9 cellular contexts compared by ENCODE assay signal in genomic region chr3:133663569-133664313, GRCh38. TPM values are rescaled to one million over a fixed set of nuclear protein-coding genes. Genes with fewer than 3 reads are reported as not detected.
DNase-seq lines count a peak whose midpoint lies in the region; ATAC-seq, FAIRE-seq and TF ChIP-seq lines count a peak whose summit lies in the region.
"Had no signal": no experiment of that assay in that cellular context is flagged by ENCODE, and none has a peak within 500 bp of the region (broad histone marks: within the 10 kb centered on the region; RNA-seq: fewer than 3 reads in every experiment).

No MANE protein-coding gene starts in this region.

- H3K36me3 ChIP-seq in GM23338 (ENCODE audit: insufficient read depth) (no peaks in the 10 kb centered on the region; the same call in 1 of the 2 replicates), PC-9 (ENCODE audit: low read depth) (peaks cover 2% of the 10 kb centered on the region; the same call in 1 of the 2 replicates), astrocyte (ENCODE audit: insufficient read depth, low read length) (peaks cover 3% of the 10 kb centered on the region)

- DNase-seq in activated naive CD4-positive, alpha-beta T cell treated with anti-CD3 and anti-CD28 coated beads for 36 hours: peak; percentile 17
- no peak for DNase-seq in activated naive CD4-positive, alpha-beta T cell treated with anti-CD3 and anti-CD28 coated beads, Interleukin-2, amount 50 U/mL, for 16 hours
- DNase-seq in GM23338 (ENCODE audit: low spot score) (peak; percentile 95), PC-9 (peak; percentile 11 to 49), astrocyte (ENCODE audit: low read depth) (peak; percentile 27), iPS DF 4.7 (ENCODE audit: extremely low read depth, low spot score) (peak; percentile 56)

- no peaks in the 10 kb centered on the region for H3K9me3 ChIP-seq in PC-9 (ENCODE audit: insufficient read depth, low read depth)
- no peaks in the 10 kb centered on the region for H3K9me3 ChIP-seq in astrocyte (ENCODE audit: insufficient read depth, low read depth, low read length)

- H3K4me3 ChIP-seq in GM23338 (no peak overlapping the region), PC-9 (no peak overlapping the region), astrocyte (ENCODE audit: insufficient read depth, low read depth, low read length) (no peak overlapping the region)

- peaks cover 14% of the 10 kb centered on the region for H3K36me3 Mint-ChIP-seq in activated naive CD4-positive, alpha-beta T cell treated with anti-CD3 and anti-CD28 coated beads for 36 hours (ENCODE audit: low read depth)
- H3K36me3 Mint-ChIP-seq in GM23338 (ENCODE audit: low read depth) (peaks cover 6% of the 10 kb centered on the region; the same call in 2 of the 3 replicates), astrocyte (ENCODE audit: low read depth, unreplicated experiment) (no peaks in the 10 kb centered on the region)
- H3K36me3 Mint-ChIP-seq in stimulated activated naive CD8-positive, alpha-beta T cell treated with anti-CD3 and anti-CD28 coated beads, Interleukin-15, Interleukin-2, amounts not matched to agents 100 ng/mL and 50 ng/mL, for 24 hours (ENCODE audit: low read depth): peaks cover 24% of the 10 kb centered on the region

- POLR2A ChIA-PET in PC-9 (lab: Charles Lee; ENCODE audit: unreplicated experiment): no interaction called here

- H4K20me1 ChIP-seq in GM23338 (replicated peaks; ENCODE audit: insufficient read depth) (peaks cover 3% of the 10 kb centered on the region; the same call in 1 of the 2 replicates), PC-9 (ENCODE audit: insufficient read depth) (no peaks in the 10 kb centered on the region; the same call in 1 of the 2 replicates), astrocyte (ENCODE audit: insufficient read depth, low read length) (no peaks in the 10 kb centered on the region)

- no peaks in the 10 kb centered on the region for H3K9me3 Mint-ChIP-seq in activated naive CD4-positive, alpha-beta T cell treated with anti-CD3 and anti-CD28 coated beads for 36 hours
- H3K9me3 Mint-ChIP-seq in GM23338: no peaks in the 10 kb centered on the region
- H3K9me3 Mint-ChIP-seq in astrocyte (ENCODE audit: unreplicated experiment): no peaks in the 10 kb centered on the region
- H3K9me3 Mint-ChIP-seq in stimulated activated naive CD8-positive, alpha-beta T cell treated with anti-CD3 and anti-CD28 coated beads, Interleukin-15, Interleukin-2, amounts not matched to agents 100 ng/mL and 50 ng/mL, for 24 hours: no peaks in the 10 kb centered on the region

- CTCF ChIA-PET in activated naive CD4-positive, alpha-beta T cell treated with anti-CD3 and anti-CD28 coated beads for 36 hours (lab: Charles Lee): interaction anchor here (0.6 to 1.5 kb wide), 9 partner anchors 10 to 475 kb away, joined by 3 to 7 read pairs (median 3); no protein-coding TSS in a partner anchor
- CTCF ChIA-PET in PC-9 (lab: Charles Lee): interaction anchor here (0.9 kb wide), 1 partner anchor 19 kb away, joined by 3 read pairs; no protein-coding TSS in a partner anchor

- H3K9me2 ChIP-seq in GM23338 (ENCODE audit: insufficient read depth): no peaks in the 10 kb centered on the region
- no peaks in the 10 kb centered on the region for H3K9me2 ChIP-seq in PC-9 (ENCODE audit: insufficient read depth)

- H3K79me2 ChIP-seq in GM23338 (replicated peaks; ENCODE audit: insufficient read depth) (peaks cover 27% of the 10 kb centered on the region), PC-9 (ENCODE audit: low read depth) (peaks cover 28% of the 10 kb centered on the region), astrocyte (ENCODE audit: insufficient read depth, low read length) (peaks cover 42% of the 10 kb centered on the region)

- peak overlapping the region; percentile 73 for H3K27ac Mint-ChIP-seq in activated naive CD4-positive, alpha-beta T cell treated with anti-CD3 and anti-CD28 coated beads for 36 hours
- H3K27ac Mint-ChIP-seq in GM23338 (no peak overlapping the region), astrocyte (ENCODE audit: unreplicated experiment) (no peak overlapping the region)
- H3K27ac Mint-ChIP-seq in stimulated activated naive CD8-positive, alpha-beta T cell treated with anti-CD3 and anti-CD28 coated beads, Interleukin-15, Interleukin-2, amounts not matched to agents 100 ng/mL and 50 ng/mL, for 24 hours: peak overlapping the region; percentile 13

- no peak overlapping the region for H3K9ac ChIP-seq in astrocyte (ENCODE audit: low read length)

- peak overlapping the region; percentile 25 for H3K4me3 Mint-ChIP-seq in activated naive CD4-positive, alpha-beta T cell treated with anti-CD3 and anti-CD28 coated beads for 36 hours
- H3K4me3 Mint-ChIP-seq in GM23338 (0 out of 3 replicates have a peak overlapping the region, but pooled peaks have one; percentile 15), astrocyte (ENCODE audit: unreplicated experiment) (no peak overlapping the region)
- peak overlapping the region; percentile 53 for H3K4me3 Mint-ChIP-seq in stimulated activated naive CD8-positive, alpha-beta T cell treated with anti-CD3 and anti-CD28 coated beads, Interleukin-15, Interleukin-2, amounts not matched to agents 100 ng/mL and 50 ng/mL, for 24 hours

- H3K4me1 Mint-ChIP-seq in activated naive CD4-positive, alpha-beta T cell treated with anti-CD3 and anti-CD28 coated beads for 36 hours (ENCODE audit: low read depth): peaks cover 28% of the 10 kb centered on the region
- H3K4me1 Mint-ChIP-seq in GM23338 (peaks cover 17% of the 10 kb centered on the region), astrocyte (ENCODE audit: low read depth, unreplicated experiment) (peaks cover 24% of the 10 kb centered on the region)
- H3K4me1 Mint-ChIP-seq in stimulated activated naive CD8-positive, alpha-beta T cell treated with anti-CD3 and anti-CD28 coated beads, Interleukin-15, Interleukin-2, amounts not matched to agents 100 ng/mL and 50 ng/mL, for 24 hours (ENCODE audit: low read depth): peaks cover 42% of the 10 kb centered on the region

- no peak overlapping the region for H3K27ac ChIP-seq in GM23338 (ENCODE audit: low read depth)
- no peak overlapping the region for H3K27ac ChIP-seq in PC-9
- H3K27ac ChIP-seq in astrocyte (ENCODE audit: low read depth, low read length): no peak overlapping the region

- no peaks in the 10 kb centered on the region for H3K27me3 ChIP-seq in GM23338 (ENCODE audit: insufficient read depth)
- no peaks in the 10 kb centered on the region for H3K27me3 ChIP-seq in PC-9 (ENCODE audit: insufficient read depth, low read depth)
- no peaks in the 10 kb centered on the region for H3K27me3 ChIP-seq in astrocyte (ENCODE audit: insufficient read depth, low read length)

- intact Hi-C loops in activated naive CD4-positive, alpha-beta T cell treated with anti-CD3 and anti-CD28 coated beads for 36 hours (cut with micrococcal nuclease): loop anchor here (1.0 to 10.0 kb wide), 7 partner anchors 175 to 1246 kb away; partner anchors contain the start of genes CEP63 and DNAJC13
- intact Hi-C loops in PC-9 (cut with micrococcal nuclease; ENCODE audit: unreplicated experiment): loop anchor here (2.0 to 10.0 kb wide), 4 partner anchors 141 to 939 kb away; partner anchors contain the start of genes NPHP3 and SRPRB

- H3F3A ChIP-seq in GM23338 (replicated peaks; ENCODE audit: low read depth) (no peaks in the 10 kb centered on the region), PC-9 (ENCODE audit: insufficient read depth, low read depth) (peaks cover 4% of the 10 kb centered on the region; the same call in 1 of the 2 replicates)

- no peak overlapping the region for H2AFZ ChIP-seq in GM23338
- H2AFZ ChIP-seq in PC-9: no peak overlapping the region
- H2AFZ ChIP-seq in astrocyte (ENCODE audit: low read depth, low read length): no peak overlapping the region

- no peaks in the 10 kb centered on the region for H3K27me3 Mint-ChIP-seq in activated naive CD4-positive, alpha-beta T cell treated with anti-CD3 and anti-CD28 coated beads for 36 hours (ENCODE audit: low read depth)
- peaks cover 2% of the 10 kb centered on the region for H3K27me3 Mint-ChIP-seq in GM23338 (ENCODE audit: insufficient read depth, low read depth, poor library complexity)
- H3K27me3 Mint-ChIP-seq in astrocyte (ENCODE audit: low read depth, unreplicated experiment): no peaks in the 10 kb centered on the region
- no peaks in the 10 kb centered on the region for H3K27me3 Mint-ChIP-seq in stimulated activated naive CD8-positive, alpha-beta T cell treated with anti-CD3 and anti-CD28 coated beads, Interleukin-15, Interleukin-2, amounts not matched to agents 100 ng/mL and 50 ng/mL, for 24 hours

- ATAC-seq in GM23338: peak; percentile 69

- H3K4me2 ChIP-seq in GM23338 (no peak overlapping the region), PC-9 (no peak overlapping the region), astrocyte (ENCODE audit: low read length) (no peak overlapping the region)

- peak; percentile 80 to 86 for TF ChIP-seq CTCF in GM23338 (conservative IDR thresholded peaks at IDR 0.05; ENCODE audit: low read depth in 2 of 2)
- peak; percentile 78 for TF ChIP-seq CTCF in LNCAP (IDR thresholded peaks at IDR 0.05)
- peak; percentile 78 for TF ChIP-seq CTCF in PC-9 (conservative IDR thresholded peaks at IDR 0.05)
- peak; percentile 63 for TF ChIP-seq CTCF in astrocyte (IDR thresholded peaks at IDR 0.05; ENCODE audit: insufficient read depth, low read depth, low read length)

- no peak for FAIRE-seq in astrocyte (lab: Jason Lieb, UNC)
- FAIRE-seq: islet of Langerhans had no signal

- H3K4me1 ChIP-seq in GM23338 (ENCODE audit: insufficient read depth) (peaks cover 17% of the 10 kb centered on the region; the same call in 1 of the 2 replicates), PC-9 (replicated peaks; ENCODE audit: insufficient read depth) (peaks cover 22% of the 10 kb centered on the region; the same call in 1 of the 2 replicates), astrocyte (ENCODE audit: insufficient read depth, low read length) (peaks cover 12% of the 10 kb centered on the region)

- BruUV-seq in PC-9 (replicated peaks; lab: Mats Ljungman, UMichigan): no TSS peak

TF ChIP-seq in GM23338, 12 proteins besides CTCF, POLR2A, EP300 and RAD21 (continues in another document):
- TF ChIP-seq STAT1 (IDR thresholded peaks at IDR 0.05; ENCODE audit: unreplicated experiment) (no peak), POLR2AphosphoS5 (IDR thresholded peaks at IDR 0.05; ENCODE audit: low read depth) (no peak), EZH2phosphoT487 (IDR thresholded peaks at IDR 0.05; ENCODE audit: unreplicated experiment) (no peak), JUNB (IDR thresholded peaks at IDR 0.05; ENCODE audit: unreplicated experiment) (no peak), NANOG (IDR thresholded peaks at IDR 0.05; ENCODE audit: borderline replicate concordance) (no peak), ZNF331 (CRISPR knock-in tag; IDR thresholded peaks at IDR 0.05; ENCODE audit: low read depth) (no peak)

RNA-seq across cellular contexts. Expression of gene TOPBP1, which starts 2.0 kb away (rescaled TPM):
- 10 to 100 TPM; 65.4 to 65.8 TPM for total RNA-seq in activated naive CD4-positive, alpha-beta T cell treated with anti-CD3 and anti-CD28 coated beads for 36 hours
- total RNA-seq in GM23338 (2014; rRNA removed; shearing (Covaris generic)): 42.2 and 65.4 TPM in 2 replicates
- 13.8 and 15.8 TPM in 2 replicates for polyA plus RNA-seq in GM23338 (2016; fragmentation: Nextera tagmentation; extraction: Ambion mirVana)
- total RNA-seq in PC-9 (2021): 42.2 and 52.2 TPM in 2 replicates
- total RNA-seq in astrocyte: 19.5 and 23.9 TPM in 2 replicates

Comparison
In these comparisons a context has a peak if more than half of its experiments do, and no peak if none do; other contexts are left out.
1. H3K27ac Mint-ChIP-seq: peak in activated naive CD4-positive, alpha-beta T cell treated with anti-CD3 and anti-CD28 coated beads for 36 hours (single experiment) and stimulated activated naive CD8-positive, alpha-beta T cell treated with anti-CD3 and anti-CD28 coated beads, Interleukin-15, Interleukin-2, amounts not matched to agents 100 ng/mL and 50 ng/mL, for 24 hours (single experiment); none in GM23338 (single experiment) and astrocyte (single experiment).
2. Peak in every context shown above with its lines, with median percentiles within 50 percentile points of each other: CTCF ChIP-seq.